18 cellular contexts compared by ENCODE assay signal in the genomic region with DNA sequence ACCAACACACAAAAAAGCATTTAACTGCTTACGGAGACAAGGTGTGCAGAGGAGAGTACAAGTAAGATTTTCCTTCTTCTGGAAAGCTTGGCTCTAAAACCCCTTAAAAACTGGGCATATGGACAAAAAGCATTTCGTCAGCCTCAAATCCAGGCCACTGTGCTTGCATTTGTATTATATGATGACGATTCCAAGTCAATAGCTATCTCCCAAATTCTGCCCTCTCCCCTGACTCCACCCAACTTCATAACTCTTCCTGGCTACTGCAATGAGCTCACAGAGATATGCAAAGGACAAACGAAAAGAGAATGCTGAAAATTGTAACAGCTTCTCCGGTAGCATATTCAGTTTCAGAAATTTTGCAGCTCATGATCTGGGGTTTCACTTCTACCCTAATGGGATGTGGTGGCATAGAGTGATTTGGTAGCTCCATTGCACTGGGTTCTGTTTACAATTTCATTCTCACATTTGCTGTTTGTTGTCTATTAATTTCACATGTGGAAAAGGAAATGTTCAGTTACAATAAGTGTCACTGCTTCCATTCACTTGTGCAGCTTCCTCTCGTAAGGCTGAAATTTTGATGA. TPM values are rescaled to one million over a fixed set of nuclear protein-coding genes. Genes with fewer than 3 reads are reported as not detected.
DNase-seq lines count a peak whose midpoint lies in the region; ATAC-seq and TF ChIP-seq lines count a peak whose summit lies in the region.
"Had no signal": no experiment of that assay in that cellular context is flagged by ENCODE, and none has a peak within 500 bp of the region (broad histone marks: within the 10 kb centered on the region; RNA-seq: fewer than 3 reads in every experiment).

No MANE protein-coding gene starts in this region.

- H3K9me3 ChIP-seq in right cardiac atrium (ENCODE audit: control insufficient read depth, low read length) = no peaks in the 10 kb centered on the region
- H3K9me3 ChIP-seq: BLaER1, SJSA1 had no signal

- intact Hi-C loops in right cardiac atrium (cut with DNase I) = no loop called here
- intact Hi-C loops in cardiac septum (cut with DNase I) = no loop called here

- H3K27me3 ChIP-seq in right cardiac atrium (ENCODE audit: control insufficient read depth, insufficient read depth) = no peaks in the 10 kb centered on the region
- H3K27me3 ChIP-seq: BLaER1, SJSA1 had no signal

- peaks cover 9% of the 10 kb centered on the region for H3K4me1 ChIP-seq in right cardiac atrium (ENCODE audit: control insufficient read depth, insufficient read depth, low read length)
- H3K4me1 ChIP-seq: BLaER1, SJSA1 had no signal

- 53% methylated on average over 6 of the region's 6 CpGs for WGBS in right cardiac atrium

- H3K27ac ChIP-seq in right cardiac atrium (ENCODE audit: low read length) = no peak overlapping the region
- H3K27ac ChIP-seq: BLaER1, HL-60, PC-9, SJSA1 had no signal

- no peak for TF ChIP-seq CTCF in foreskin fibroblast (IDR thresholded peaks at IDR 0.05; ENCODE audit: low read depth, low read length)

- DNase-seq in right cardiac atrium (no peak), cardiac septum (ENCODE audit: low spot score) (no peak), cerebellar cortex (ENCODE audit: low spot score) (peak; percentile 63), NCI-H1048 (lab: John Stamatoyannopoulos, UW) (no peak), foreskin fibroblast (no peak), kidney glomerular epithelial cell (lab: John Stamatoyannopoulos, UW) (no peak), islet precursor cell (no peak)
- DNase-seq: CD8-positive, alpha-beta memory T cell; HFFc6; MV-4-11; NCI-H1417 treated with DMSO at 0.1 percent for 48 hours; NCI-H2029 treated with DMSO at 0.1 percent for 48 hours; PC-9 had no signal

- ATAC-seq in right cardiac atrium (peak; percentile 55 to 61), HG02870 (IDR thresholded peaks at IDR 0.05; ENCODE audit: unreplicated experiment) (peak; percentile 50)

- H3K4me3 ChIP-seq in right cardiac atrium (ENCODE audit: low read length) (no peak overlapping the region), foreskin fibroblast (ENCODE audit: low read depth in 1 of 2, low read length in 2 of 2) (no peak overlapping the region)
- H3K4me3 ChIP-seq: BLaER1, PC-9, SJSA1 had no signal

RNA-seq across cellular contexts. Expression of gene CHRM4, which starts 45.6 kb away (rescaled TPM):
- total RNA-seq in right cardiac atrium = under 1 TPM in 2 of 4 donors, not detected in 2; 0.14 to 0.53 TPM
- polyA plus RNA-seq in right cardiac atrium = 0.20 TPM
- 0.27 TPM for total RNA-seq in cardiac septum
- total RNA-seq: CD8-positive, alpha-beta memory T cell; Daoy; HFFc6 had no signal

RNA-seq across cellular contexts. Expression of gene MDK, which starts 55.7 kb away (rescaled TPM):
- 10 to 100 TPM in 3 of 4 donors, 1 to 10 TPM in 1; 9.9 to 18.8 (median 11.9) TPM for total RNA-seq in right cardiac atrium
- polyA plus RNA-seq in right cardiac atrium = 10.1 TPM
- total RNA-seq in cardiac septum = 6.2 TPM
